19 cellular contexts compared by ENCODE assay signal in the genomic region with DNA sequence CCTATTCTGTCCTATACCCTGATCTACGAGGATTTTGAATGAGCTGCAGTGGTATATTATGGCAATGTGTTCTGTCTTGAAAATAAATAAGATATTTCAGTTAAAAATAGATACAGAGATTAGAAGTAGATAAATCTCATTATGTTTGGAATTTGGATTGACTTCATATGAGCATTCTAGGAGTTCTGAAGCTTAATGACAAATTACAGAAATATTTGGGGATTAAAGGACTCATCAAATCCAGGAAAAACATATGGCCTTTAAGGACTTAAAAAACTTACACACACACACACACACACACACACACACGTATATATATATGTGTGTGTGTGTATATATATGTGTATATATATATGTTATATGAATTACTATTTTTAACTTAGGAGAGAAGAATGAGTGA.
"Had no signal": no experiment of that assay in that cellular context is flagged by ENCODE, and none has a peak within 500 bp of the region (broad histone marks: within the 10 kb centered on the region; RNA-seq: fewer than 3 reads in every experiment).

No MANE protein-coding gene starts in this region.

- H3K27me3 Mint-ChIP-seq: naive thymus-derived CD8-positive, alpha-beta T cell; type B pancreatic cell had no signal

- H3K36me3 Mint-ChIP-seq: stimulated activated effector memory CD8-positive, alpha-beta T cell treated with anti-CD3 and anti-CD28 coated beads, Interleukin-12 subunit alpha, Interleukin-12 subunit beta, amount 100 ng/mL, for 72 hours had no signal

- H3K4me3 Mint-ChIP-seq: naive thymus-derived CD8-positive, alpha-beta T cell; stimulated activated effector memory CD8-positive, alpha-beta T cell treated with anti-CD3 and anti-CD28 coated beads, Interleukin-12 subunit alpha, Interleukin-12 subunit beta, amount 100 ng/mL, for 72 hours; type B pancreatic cell had no signal

- DNase-seq: dermis blood vessel endothelial cell; heart left ventricle; hippocampal formation; mammary epithelial cell; naive thymus-derived CD8-positive, alpha-beta T cell; posterior cingulate gyrus; sigmoid colon; small intestine; stimulated activated CD4-positive, alpha-beta T cell treated with anti-CD3 and anti-CD28 coated beads, Interleukin-4, amount 100 ng/mL, for 1 hour; stimulated activated CD8-positive, alpha-beta memory T cell treated with anti-CD3 and anti-CD28 coated beads, Interleukin-4, amount 100 ng/mL, for 48 hours; stimulated activated naive CD8-positive, alpha-beta T cell treated with anti-CD3 and anti-CD28 coated beads, Interleukin-15, Interleukin-2, amounts not matched to agents 100 U/mL and 50 U/mL, for 24 hours; thyroid gland had no signal

- H3K4me3 ChIP-seq: right atrium auricular region, sigmoid colon, suprapubic skin, thyroid gland had no signal

- FAIRE-seq: colon, frontal cortex, small intestine, urothelium cell line had no signal

- ATAC-seq: heart left ventricle; naive thymus-derived CD8-positive, alpha-beta T cell; stimulated activated effector memory CD8-positive, alpha-beta T cell treated with anti-CD3 and anti-CD28 coated beads, Interleukin-12 subunit alpha, Interleukin-12 subunit beta, amount 100 ng/mL, for 72 hours; stimulated activated naive CD8-positive, alpha-beta T cell treated with anti-CD3 and anti-CD28 coated beads, Interleukin-15, Interleukin-2, amounts not matched to agents 100 U/mL and 50 U/mL, for 24 hours had no signal

- H3K4me1 Mint-ChIP-seq: stimulated activated effector memory CD8-positive, alpha-beta T cell treated with anti-CD3 and anti-CD28 coated beads, Interleukin-12 subunit alpha, Interleukin-12 subunit beta, amount 100 ng/mL, for 72 hours had no signal

- H3K27ac Mint-ChIP-seq: naive thymus-derived CD8-positive, alpha-beta T cell; stimulated activated effector memory CD8-positive, alpha-beta T cell treated with anti-CD3 and anti-CD28 coated beads, Interleukin-12 subunit alpha, Interleukin-12 subunit beta, amount 100 ng/mL, for 72 hours; type B pancreatic cell had no signal
